1 cellular context compared by ENCODE assay signal in the genomic region with DNA sequence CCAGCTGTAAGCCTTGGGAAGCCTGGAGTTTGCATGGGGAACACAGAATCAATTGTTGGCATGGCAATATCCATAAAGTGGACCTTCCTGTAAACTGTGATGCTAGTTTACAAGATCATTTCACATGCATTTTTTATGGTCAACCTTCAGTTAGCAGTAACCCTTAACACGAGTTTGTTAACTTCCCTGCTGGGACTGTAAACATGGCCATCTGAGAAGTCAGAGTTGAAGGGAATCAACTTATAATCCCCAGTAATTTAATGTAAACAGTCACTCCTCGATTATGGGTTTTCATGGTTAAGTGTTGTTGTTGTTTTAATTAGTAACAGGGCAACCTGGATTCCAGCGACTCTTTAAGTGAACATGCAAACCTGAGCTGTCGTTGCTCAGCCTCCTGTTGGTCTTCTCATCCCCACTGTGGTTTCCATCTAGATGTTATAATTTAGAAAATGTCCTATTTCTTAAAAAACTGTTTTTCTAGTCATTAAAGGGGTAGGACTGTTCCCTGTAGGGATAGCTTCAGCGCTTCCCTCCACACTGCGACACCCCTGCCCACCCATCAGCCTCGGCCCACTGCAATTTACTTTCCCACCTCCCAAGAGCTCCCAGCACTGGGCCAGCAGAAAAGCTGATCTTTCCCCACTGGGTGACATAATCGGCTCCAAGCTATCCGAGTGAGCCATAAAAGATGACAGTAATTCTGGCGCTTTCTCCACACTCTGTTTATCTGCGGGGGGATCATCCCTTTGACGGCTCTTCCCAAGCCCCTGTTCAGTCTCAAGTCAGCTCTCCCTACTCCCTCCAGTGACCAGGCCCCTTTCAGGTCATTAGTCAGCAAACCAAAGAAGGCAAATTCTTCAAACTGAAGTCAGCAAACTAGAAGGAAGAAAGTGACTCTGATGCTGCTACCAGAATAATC.
TF ChIP-seq lines count a peak whose summit lies in the region.

No MANE protein-coding gene starts in this region.

TF ChIP-seq in K562, 482 proteins besides CTCF, POLR2A, EP300 and RAD21 (continued from another document):
- no peak for TF ChIP-seq FOXJ2 (tag; IDR thresholded peaks at IDR 0.05)
